ENCODE assay signal across 32 cellular contexts in genomic region chr2:98187194-98187593, GRCh38.
"Had no signal": no experiment of that assay in that cellular context is flagged by ENCODE, and none has a peak within 500 bp of the region (broad histone marks: within the 10 kb centered on the region; RNA-seq: fewer than 3 reads in every experiment).

No MANE protein-coding gene starts in this region.

- H3K36me3 ChIP-seq: MG63 had no signal

- H3K4me3 ChIP-seq: MG63 had no signal

- H3K9me3 ChIP-seq: MG63 had no signal

- H3K27me3 ChIP-seq: MG63 had no signal

- DNase-seq: Karpas-422, Kasumi-1, MG63, MM.1S, MV-4-11, NCI-H1048, NCI-H1092, NCI-H1092 treated with DMSO at 0.1 percent for 48 hours, NCI-H1105, NCI-H1105 treated with DMSO at 0.1 percent for 48 hours, NCI-H1417 treated with DMSO at 0.1 percent for 48 hours, NCI-H1436, NCI-H1436 treated with DMSO at 0.1 percent for 48 hours, NCI-H146, NCI-H1694, NCI-H1694 treated with DMSO at 0.1 percent for 48 hours, NCI-H187, NCI-H1930, NCI-H2029, NCI-H2029 treated with DMSO at 0.1 percent for 48 hours, NCI-H2081, NCI-H2081 treated with DMSO at 0.1 percent for 48 hours, NCI-H2107, NCI-H2171, NCI-H2171 treated with DMSO at 0.1 percent for 48 hours, NCI-H2227 treated with DMSO at 0.1 percent for 48 hours, NCI-H226, NCI-H345, NCI-H446, NCI-H446 treated with DMSO at 0.1 percent for 48 hours, NCI-H510A, NCI-H510A treated with DMSO at 0.1 percent for 48 hours had no signal
